Comparison of ENCODE assay signal across 5 cellular contexts in genomic region chr3:165775824-165776223, GRCh38.
"Had no signal": no experiment of that assay in that cellular context is flagged by ENCODE, and none has a peak within 500 bp of the region (broad histone marks: within the 10 kb centered on the region; RNA-seq: fewer than 3 reads in every experiment).

No MANE protein-coding gene starts in this region.

- H3K4me2 ChIP-seq: KMS-11 had no signal

- FAIRE-seq: HTR-8/SVneo had no signal

- H3K9ac ChIP-seq: KMS-11 had no signal

- H3K27ac ChIP-seq: HL-60, KMS-11 had no signal

- DNase-seq: KBM-7, KG1 had no signal
